ENCODE assay signal across 13 cellular contexts in genomic region chr1:160081261-160081936, GRCh38.
DNase-seq lines count a peak whose midpoint lies in the region; ATAC-seq and TF ChIP-seq lines count a peak whose summit lies in the region.
"Had no signal": no experiment of that assay in that cellular context is flagged by ENCODE, and none has a peak within 500 bp of the region (broad histone marks: within the 10 kb centered on the region; RNA-seq: fewer than 3 reads in every experiment).

Gene KCNJ9 (plus strand): TSS chr1:160081538. CDS start chr1:160084031, 2,493 bp downstream.

- DNase-seq in NCI-H1417 (lab: John Stamatoyannopoulos, UW) = peak in 2 of 3 experiments; percentile 45 to 81
- no peak for DNase-seq in NCI-H1417 treated with DMSO at 0.1 percent for 48 hours (lab: John Stamatoyannopoulos, UW)
- peak; percentile 87 for DNase-seq in hepatic stellate cell (ENCODE audit: low spot score)
- peak; percentile 55 for DNase-seq in stromal cell of bone marrow (ENCODE audit: low read depth)
- no peak for DNase-seq in NCI-H82 treated with DMSO at 0.1 percent for 48 hours (lab: John Stamatoyannopoulos, UW; ENCODE audit: unreplicated experiment)
- no peak for DNase-seq in NAMALWA (ENCODE audit: low spot score)
- DNase-seq: activated CD4-positive, alpha-beta memory T cell treated with anti-CD3 and anti-CD28 coated beads for 36 hours; activated naive CD8-positive, alpha-beta T cell treated with anti-CD3 and anti-CD28 coated beads for 36 hours; natural killer cell; NCI-H82 had no signal

- ATAC-seq in SK-N-SH treated with all-trans-retinoic acid at 6 μM for 48 hours (no peak), GM21786 (IDR thresholded peaks at IDR 0.05; ENCODE audit: unreplicated experiment) (no peak)
- ATAC-seq: A549, natural killer cell had no signal

TF ChIP-seq in SK-N-SH treated with all-trans-retinoic acid at 6 μM for 48 hours, 23 proteins besides CTCF, POLR2A, EP300 and RAD21:
- TF ChIP-seq ZFP3 (CRISPR knock-in tag; IDR thresholded peaks at IDR 0.05) (no peak), ZNF70 (CRISPR knock-in tag; IDR thresholded peaks at IDR 0.05) (peak; percentile 89)

Comparison
In these comparisons a context has a peak if more than half of its experiments do, and no peak if none do; other contexts are left out.
1. DNase-seq: peak in NCI-H1417 (2 of 3), hepatic stellate cell (single experiment) and stromal cell of bone marrow (single experiment); none in NCI-H1417 treated with DMSO at 0.1 percent for 48 hours (single experiment), NCI-H82 treated with DMSO at 0.1 percent for 48 hours (single experiment) and NAMALWA (single experiment).